In genomic region chr1:87202922-87203655, GRCh38 we compare ENCODE assay signal across 12 cellular contexts.
DNase-seq lines count a peak whose midpoint lies in the region; ATAC-seq and TF ChIP-seq lines count a peak whose summit lies in the region.
"Had no signal": no experiment of that assay in that cellular context is flagged by ENCODE, and none has a peak within 500 bp of the region (broad histone marks: within the 10 kb centered on the region; RNA-seq: fewer than 3 reads in every experiment).

No MANE protein-coding gene starts in this region.

- H3K4me1 ChIP-seq in ascending aorta = no peaks in the 10 kb centered on the region
- H3K4me1 ChIP-seq: lower lobe of right lung had no signal

- H3K4me3 ChIP-seq in GM12865 (ENCODE audit: low read depth, low read length) (no peak overlapping the region), ascending aorta (peak overlapping the region; percentile 27 to 49)
- H3K4me3 ChIP-seq: lower lobe of right lung had no signal

- DNase-seq in GM12865 (ENCODE audit: low read depth) = peak; percentile 77
- no peak for DNase-seq in ascending aorta (ENCODE audit: low spot score in 2 of 2)
- no peak for DNase-seq in SIG-M5 (lab: John Stamatoyannopoulos, UW)
- DNase-seq in activated CD4-positive, alpha-beta T cell treated with anti-CD3 and anti-CD28 coated beads for 1 hour = no peak
- DNase-seq in COLO829 (ENCODE audit: low spot score) = no peak
- DNase-seq in osteocyte (ENCODE audit: extremely low spot score, unreplicated experiment) = no peak
- DNase-seq: activated T-cell treated with anti-CD3 and anti-CD28 coated beads for 4 hours; CD4-positive, alpha-beta memory T cell; effector CD8-positive, alpha-beta T cell; lower lobe of right lung had no signal

- intact Hi-C loops in ascending aorta (cut with DNase I) = no loop called here

- no peaks in the 10 kb centered on the region for H3K9me3 ChIP-seq in ascending aorta
- H3K9me3 ChIP-seq: lower lobe of right lung had no signal

- no peaks in the 10 kb centered on the region for H3K27me3 ChIP-seq in ascending aorta

- H3K9me3 Mint-ChIP-seq in osteocyte (ENCODE audit: unreplicated experiment) = no peaks in the 10 kb centered on the region

- no peaks in the 10 kb centered on the region for H3K27me3 Mint-ChIP-seq in osteocyte (ENCODE audit: unreplicated experiment)

- no peaks in the 10 kb centered on the region for H3K36me3 ChIP-seq in ascending aorta
- H3K36me3 ChIP-seq: lower lobe of right lung had no signal

- H3K27ac Mint-ChIP-seq in osteocyte (ENCODE audit: unreplicated experiment) = no peak overlapping the region

- H3K4me3 Mint-ChIP-seq in osteocyte (ENCODE audit: unreplicated experiment) = no peak overlapping the region

- ATAC-seq in GM21381 (IDR thresholded peaks at IDR 0.05; ENCODE audit: unreplicated experiment) = peak; percentile 95
- peak; percentile 86 for ATAC-seq in HG03175 (IDR thresholded peaks at IDR 0.05; ENCODE audit: unreplicated experiment)

- no peak overlapping the region for H3K27ac ChIP-seq in ascending aorta
- H3K27ac ChIP-seq: lower lobe of right lung had no signal

- no peaks in the 10 kb centered on the region for H3K36me3 Mint-ChIP-seq in osteocyte (ENCODE audit: unreplicated experiment)
- H3K36me3 Mint-ChIP-seq: CD4-positive, alpha-beta memory T cell had no signal

- TF ChIP-seq CTCF in GM12865 (IDR thresholded peaks at IDR 0.05; ENCODE audit: insufficient read depth, low read depth, low read length, missing control alignments) (no peak), ascending aorta (IDR thresholded peaks at IDR 0.05) (no peak), osteocyte (IDR thresholded peaks at IDR 0.05) (no peak)

- H3K4me1 Mint-ChIP-seq in osteocyte (ENCODE audit: unreplicated experiment) = no peaks in the 10 kb centered on the region
